15 cellular contexts compared by ENCODE assay signal in the genomic region with DNA sequence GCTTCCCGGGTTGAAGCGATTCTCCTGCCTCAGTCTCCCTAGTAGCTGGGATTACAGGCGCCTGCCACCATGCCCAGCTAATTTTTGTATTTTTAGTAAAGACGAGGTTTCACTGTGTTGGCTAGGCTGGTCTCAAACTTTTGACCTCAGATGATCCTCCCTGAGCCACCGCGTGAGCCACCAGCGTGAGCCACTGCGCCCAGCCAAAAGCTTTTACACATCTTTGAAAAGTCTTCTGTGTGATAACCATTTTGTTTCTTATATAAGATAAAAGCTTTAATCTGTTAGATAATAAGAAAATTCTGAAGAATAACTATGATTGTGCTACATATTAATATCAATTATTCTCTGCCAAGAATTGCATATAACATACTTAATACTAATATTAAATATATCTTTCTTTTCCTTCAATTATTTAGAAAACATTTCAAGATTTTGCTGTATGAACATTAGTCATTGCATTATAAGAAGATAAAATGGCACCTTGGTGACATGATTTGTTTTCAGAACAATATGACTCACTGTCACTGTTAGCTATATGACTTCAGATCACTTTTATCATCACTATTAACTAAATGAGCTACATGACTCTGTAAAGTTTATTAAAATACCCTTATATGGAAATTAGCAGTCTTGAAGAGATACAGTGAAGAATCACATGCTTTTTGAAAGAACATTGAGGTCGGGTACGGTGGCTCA. TPM values are rescaled to one million over a fixed set of nuclear protein-coding genes. Genes with fewer than 3 reads are reported as not detected.
DNase-seq lines count a peak whose midpoint lies in the region; ATAC-seq and TF ChIP-seq lines count a peak whose summit lies in the region.
"Had no signal": no experiment of that assay in that cellular context is flagged by ENCODE, and none has a peak within 500 bp of the region (broad histone marks: within the 10 kb centered on the region; RNA-seq: fewer than 3 reads in every experiment).

No MANE protein-coding gene starts in this region.

- H3K9me3 ChIP-seq in endodermal cell (ENCODE audit: control insufficient read depth, low read length): peaks cover 3% of the 10 kb centered on the region

- WGBS in endodermal cell (ENCODE audit: insufficient coverage in 1 of 2, insufficient read length in 1 of 2), 2 experiments: 96% methylated on average over 5 to 10 of the region's 10 CpGs

- H3K36me3 ChIP-seq in endodermal cell (ENCODE audit: control insufficient read depth, insufficient read depth, low read length): no peaks in the 10 kb centered on the region

- DNase-seq in NOMO-1 treated with DMSO at 0.1 percent for 48 hours (lab: John Stamatoyannopoulos, UW; ENCODE audit: unreplicated experiment) (peak; percentile 2), NOMO-1 treated with dmso at 0.1 percent for 144 hours (lab: John Stamatoyannopoulos, UW; ENCODE audit: unreplicated experiment) (no peak), naive B cell (no peak), endodermal cell (no peak), NCI-H2196 (lab: John Stamatoyannopoulos, UW; ENCODE audit: unreplicated experiment) (no peak)
- DNase-seq in activated CD4-positive, alpha-beta T cell treated with anti-CD3 and anti-CD28 coated beads for 48 hours: no peak
- DNase-seq: 8988T; activated CD4-positive, alpha-beta T cell treated with anti-CD3 and anti-CD28 coated beads, Interleukin-2, amount 50 U/mL, for 48 hours; cortex of kidney; left cardiac atrium; NCI-H748 treated with DMSO at 0.1 percent for 48 hours had no signal

- H3K4me3 ChIP-seq in endodermal cell (ENCODE audit: low read length): no peak overlapping the region

- no peak overlapping the region for H3K27ac ChIP-seq in endodermal cell (ENCODE audit: low read depth, low read length)

- TF ChIP-seq CTCF in endodermal cell (conservative IDR thresholded peaks at IDR 0.05): no peak

- no peak overlapping the region for H3K9ac ChIP-seq in endodermal cell (ENCODE audit: extremely low read depth, low read length, poor library complexity, severe bottlenecking)

- H3K36me3 Mint-ChIP-seq in naive B cell (no peaks in the 10 kb centered on the region), endodermal cell (ENCODE audit: low read depth) (no peaks in the 10 kb centered on the region)

- H3K4me1 Mint-ChIP-seq in naive B cell: peaks cover 43 to 63% (median 46%) of the 10 kb centered on the region in 3 donors
- no peaks in the 10 kb centered on the region for H3K4me1 Mint-ChIP-seq in endodermal cell
- H3K4me1 Mint-ChIP-seq: neural crest cell had no signal

- no peaks in the 10 kb centered on the region for H3K4me1 ChIP-seq in endodermal cell (ENCODE audit: control insufficient read depth, insufficient read depth, low read length)

- H3K9me3 Mint-ChIP-seq in naive B cell (no peaks in the 10 kb centered on the region), endodermal cell (peaks cover 3% of the 10 kb centered on the region)
- H3K9me3 Mint-ChIP-seq: activated naive CD4-positive, alpha-beta T cell treated with anti-CD3 and anti-CD28 coated beads, Interleukin-2, amount 50 U/mL, for 24 hours; neural crest cell had no signal

- H3K27me3 ChIP-seq in endodermal cell (ENCODE audit: control insufficient read depth, insufficient read depth, low read length, poor library complexity, severe bottlenecking): no peaks in the 10 kb centered on the region

- peak; percentile 32 for ATAC-seq in GM21515 (IDR thresholded peaks at IDR 0.05; ENCODE audit: unreplicated experiment)
- ATAC-seq in HG03354 (IDR thresholded peaks at IDR 0.05; ENCODE audit: poor library complexity, severe bottlenecking, unreplicated experiment): peak; percentile 46
- peak; percentile 8 to 36 for ATAC-seq in naive B cell (ENCODE audit: low read depth in 2 of 2)
- ATAC-seq: left cardiac atrium had no signal

- peak overlapping the region; percentile 15 to 90 (median 59) for H3K27ac Mint-ChIP-seq in naive B cell
- H3K27ac Mint-ChIP-seq in endodermal cell: no peak overlapping the region
- H3K27ac Mint-ChIP-seq: activated naive CD4-positive, alpha-beta T cell treated with anti-CD3 and anti-CD28 coated beads, Interleukin-2, amount 50 U/mL, for 24 hours had no signal

- no peaks in the 10 kb centered on the region for H3K27me3 Mint-ChIP-seq in naive B cell
- no peaks in the 10 kb centered on the region for H3K27me3 Mint-ChIP-seq in endodermal cell (ENCODE audit: insufficient read depth)
- H3K27me3 Mint-ChIP-seq: activated naive CD4-positive, alpha-beta T cell treated with anti-CD3 and anti-CD28 coated beads, Interleukin-2, amount 50 U/mL, for 24 hours had no signal

- H3K4me3 Mint-ChIP-seq in naive B cell (peak overlapping the region in 7 of 8 donors; percentile 56 to 81 (median 64)), endodermal cell (no peak overlapping the region)
- H3K4me3 Mint-ChIP-seq: activated naive CD4-positive, alpha-beta T cell treated with anti-CD3 and anti-CD28 coated beads, Interleukin-2, amount 50 U/mL, for 24 hours; neural crest cell had no signal

RNA-seq across cellular contexts. Expression of a gene that starts 33.4 kb away (rescaled TPM):
- 10 to 100 TPM; 13.8 to 20.8 (median 14.4) TPM for polyA plus RNA-seq in naive B cell (ENCODE audit: low read depth in 6 of 6)
- 10 to 100 TPM; 75.1 to 91.2 TPM for total RNA-seq in endodermal cell
- polyA plus RNA-seq in endodermal cell (2013, experiment 1 of 2): 75.2 TPM
- polyA plus RNA-seq in endodermal cell (2013, experiment 2 of 2): 85.9 TPM
